Comparison of ENCODE assay signal across 1 cellular context in the genomic region with DNA sequence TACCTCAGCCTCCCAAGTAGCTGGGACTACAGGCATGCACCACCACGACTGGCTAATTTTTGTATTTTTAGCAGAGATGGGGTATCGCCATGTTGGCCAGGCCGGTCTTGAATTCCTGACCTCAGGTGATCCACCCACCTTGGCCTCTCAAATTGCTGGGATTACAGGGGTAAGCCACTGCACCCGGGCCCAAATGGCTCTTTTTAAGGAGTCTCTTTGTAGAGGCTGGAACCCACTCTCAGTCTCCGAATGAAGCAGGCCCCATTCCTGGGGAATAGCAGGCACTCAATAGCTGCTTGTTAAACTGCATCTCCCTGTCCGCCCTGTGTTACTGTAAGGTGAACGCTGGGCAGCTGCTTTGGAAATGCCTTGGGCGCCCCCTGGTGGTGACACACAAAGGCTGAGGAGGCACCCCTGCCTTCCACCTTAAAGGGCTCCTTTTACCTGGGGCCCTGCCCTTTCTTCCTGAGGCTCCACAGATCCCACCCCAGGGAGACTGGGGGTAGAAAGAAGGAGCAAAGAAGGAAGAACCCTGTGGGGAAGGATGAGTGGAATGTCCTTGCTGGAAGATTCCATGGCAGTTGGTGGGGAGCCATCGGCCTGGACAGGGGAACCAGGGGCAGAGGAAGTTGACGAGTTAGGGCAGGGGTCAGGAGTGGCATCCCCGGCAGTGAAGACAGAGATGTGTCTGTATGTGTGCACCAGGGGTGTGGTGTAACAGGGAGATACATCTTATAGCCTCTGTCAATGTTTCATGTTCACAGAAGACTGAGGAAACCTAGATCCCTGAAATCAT.
TF ChIP-seq lines count a peak whose summit lies in the region.

No MANE protein-coding gene starts in this region.

TF ChIP-seq in HCT116, 20 proteins besides CTCF, POLR2A, EP300 and RAD21 (continued from another document):
- TF ChIP-seq, protein P1, sequence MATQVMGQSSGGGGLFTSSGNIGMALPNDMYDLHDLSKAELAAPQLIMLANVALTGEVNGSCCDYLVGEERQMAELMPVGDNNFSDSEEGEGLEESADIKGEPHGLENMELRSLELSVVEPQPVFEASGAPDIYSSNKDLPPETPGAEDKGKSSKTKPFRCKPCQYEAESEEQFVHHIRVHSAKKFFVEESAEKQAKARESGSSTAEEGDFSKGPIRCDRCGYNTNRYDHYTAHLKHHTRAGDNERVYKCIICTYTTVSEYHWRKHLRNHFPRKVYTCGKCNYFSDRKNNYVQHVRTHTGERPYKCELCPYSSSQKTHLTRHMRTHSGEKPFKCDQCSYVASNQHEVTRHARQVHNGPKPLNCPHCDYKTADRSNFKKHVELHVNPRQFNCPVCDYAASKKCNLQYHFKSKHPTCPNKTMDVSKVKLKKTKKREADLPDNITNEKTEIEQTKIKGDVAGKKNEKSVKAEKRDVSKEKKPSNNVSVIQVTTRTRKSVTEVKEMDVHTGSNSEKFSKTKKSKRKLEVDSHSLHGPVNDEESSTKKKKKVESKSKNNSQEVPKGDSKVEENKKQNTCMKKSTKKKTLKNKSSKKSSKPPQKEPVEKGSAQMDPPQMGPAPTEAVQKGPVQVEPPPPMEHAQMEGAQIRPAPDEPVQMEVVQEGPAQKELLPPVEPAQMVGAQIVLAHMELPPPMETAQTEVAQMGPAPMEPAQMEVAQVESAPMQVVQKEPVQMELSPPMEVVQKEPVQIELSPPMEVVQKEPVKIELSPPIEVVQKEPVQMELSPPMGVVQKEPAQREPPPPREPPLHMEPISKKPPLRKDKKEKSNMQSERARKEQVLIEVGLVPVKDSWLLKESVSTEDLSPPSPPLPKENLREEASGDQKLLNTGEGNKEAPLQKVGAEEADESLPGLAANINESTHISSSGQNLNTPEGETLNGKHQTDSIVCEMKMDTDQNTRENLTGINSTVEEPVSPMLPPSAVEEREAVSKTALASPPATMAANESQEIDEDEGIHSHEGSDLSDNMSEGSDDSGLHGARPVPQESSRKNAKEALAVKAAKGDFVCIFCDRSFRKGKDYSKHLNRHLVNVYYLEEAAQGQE (IDR thresholded peaks at IDR 0.05; ENCODE audit: low read depth), result no peak
- TF ChIP-seq, protein P2, sequence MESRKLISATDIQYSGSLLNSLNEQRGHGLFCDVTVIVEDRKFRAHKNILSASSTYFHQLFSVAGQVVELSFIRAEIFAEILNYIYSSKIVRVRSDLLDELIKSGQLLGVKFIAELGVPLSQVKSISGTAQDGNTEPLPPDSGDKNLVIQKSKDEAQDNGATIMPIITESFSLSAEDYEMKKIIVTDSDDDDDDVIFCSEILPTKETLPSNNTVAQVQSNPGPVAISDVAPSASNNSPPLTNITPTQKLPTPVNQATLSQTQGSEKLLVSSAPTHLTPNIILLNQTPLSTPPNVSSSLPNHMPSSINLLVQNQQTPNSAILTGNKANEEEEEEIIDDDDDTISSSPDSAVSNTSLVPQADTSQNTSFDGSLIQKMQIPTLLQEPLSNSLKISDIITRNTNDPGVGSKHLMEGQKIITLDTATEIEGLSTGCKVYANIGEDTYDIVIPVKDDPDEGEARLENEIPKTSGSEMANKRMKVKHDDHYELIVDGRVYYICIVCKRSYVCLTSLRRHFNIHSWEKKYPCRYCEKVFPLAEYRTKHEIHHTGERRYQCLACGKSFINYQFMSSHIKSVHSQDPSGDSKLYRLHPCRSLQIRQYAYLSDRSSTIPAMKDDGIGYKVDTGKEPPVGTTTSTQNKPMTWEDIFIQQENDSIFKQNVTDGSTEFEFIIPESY (IDR thresholded peaks at IDR 0.05; ENCODE audit: extremely low read depth, insufficient replicate concordance, low read length), result no peak
- no peak for TF ChIP-seq ELF1 (IDR thresholded peaks at IDR 0.05; ENCODE audit: borderline replicate concordance, low read depth)
- no peak for TF ChIP-seq SP1 (IDR thresholded peaks at IDR 0.05; ENCODE audit: low read depth)
- TF ChIP-seq ZFX (IDR thresholded peaks at IDR 0.05), result no peak
- TF ChIP-seq EZH2 (IDR thresholded peaks at IDR 0.05), result no peak
- no peak for TF ChIP-seq YY1 (IDR thresholded peaks at IDR 0.05; ENCODE audit: extremely low read depth, insufficient replicate concordance, low read depth, low read length)
- TF ChIP-seq, protein P3, sequence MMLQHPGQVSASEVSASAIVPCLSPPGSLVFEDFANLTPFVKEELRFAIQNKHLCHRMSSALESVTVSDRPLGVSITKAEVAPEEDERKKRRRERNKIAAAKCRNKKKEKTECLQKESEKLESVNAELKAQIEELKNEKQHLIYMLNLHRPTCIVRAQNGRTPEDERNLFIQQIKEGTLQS (IDR thresholded peaks at IDR 0.05), result no peak
- TF ChIP-seq, protein P4, sequence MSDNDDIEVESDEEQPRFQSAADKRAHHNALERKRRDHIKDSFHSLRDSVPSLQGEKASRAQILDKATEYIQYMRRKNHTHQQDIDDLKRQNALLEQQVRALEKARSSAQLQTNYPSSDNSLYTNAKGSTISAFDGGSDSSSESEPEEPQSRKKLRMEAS (IDR thresholded peaks at IDR 0.05), result no peak
- TF ChIP-seq FOSL1 (IDR thresholded peaks at IDR 0.05; ENCODE audit: low read depth), result no peak
